1 cellular context compared by ENCODE assay signal in the genomic region with DNA sequence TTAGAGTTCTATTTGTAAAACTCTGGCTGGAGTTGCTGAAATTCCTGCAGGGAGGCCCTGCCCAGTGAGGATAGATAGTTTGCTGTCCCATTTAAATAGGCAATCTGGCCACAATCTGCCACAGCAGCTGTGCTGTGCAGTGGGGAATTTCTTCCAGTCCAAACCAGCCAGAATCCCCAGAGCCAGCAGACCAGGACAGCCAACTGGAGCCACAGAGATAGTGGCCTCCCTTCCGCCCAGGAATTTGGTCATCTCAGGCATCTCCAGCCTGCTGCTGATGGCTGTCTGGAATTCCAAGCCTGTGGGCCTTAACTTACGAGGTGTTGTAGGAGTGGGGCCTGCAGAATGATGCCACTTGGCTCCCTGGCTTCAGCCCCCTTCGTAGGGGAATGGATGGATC.
TF ChIP-seq lines count a peak whose summit lies in the region.

No MANE protein-coding gene starts in this region.

TF ChIP-seq in H1, 55 proteins besides CTCF, POLR2A, EP300 and RAD21:
- no peak for TF ChIP-seq CBX5 (IDR thresholded peaks at IDR 0.05; ENCODE audit: low read depth, low read length)
- TF ChIP-seq NANOG (IDR thresholded peaks at IDR 0.05; ENCODE audit: insufficient read depth, low read depth, low read length, poor library complexity, severe bottlenecking) = no peak
- no peak for TF ChIP-seq CREB1 (IDR thresholded peaks at IDR 0.05)
- TF ChIP-seq, protein P1, sequence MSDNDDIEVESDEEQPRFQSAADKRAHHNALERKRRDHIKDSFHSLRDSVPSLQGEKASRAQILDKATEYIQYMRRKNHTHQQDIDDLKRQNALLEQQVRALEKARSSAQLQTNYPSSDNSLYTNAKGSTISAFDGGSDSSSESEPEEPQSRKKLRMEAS (IDR thresholded peaks at IDR 0.05) = no peak
- no peak for TF ChIP-seq MAFK (IDR thresholded peaks at IDR 0.05; ENCODE audit: low read depth, low read length)
- TF ChIP-seq EZH2 (IDR thresholded peaks at IDR 0.05; ENCODE audit: low read depth, low read length, severe bottlenecking) = no peak
- TF ChIP-seq SIRT6 (IDR thresholded peaks at IDR 0.05; ENCODE audit: low read length) = no peak
- no peak for TF ChIP-seq HDAC2 (IDR thresholded peaks at IDR 0.05; ENCODE audit: borderline replicate concordance in 1 of 2, low read depth in 2 of 2, low read length in 2 of 2)
- TF ChIP-seq JUND (IDR thresholded peaks at IDR 0.05; ENCODE audit: low read length) = no peak
- no peak for TF ChIP-seq CTBP2 (IDR thresholded peaks at IDR 0.05; ENCODE audit: borderline replicate concordance, insufficient read depth, insufficient read length, low read length)
- no peak for TF ChIP-seq SP4 (IDR thresholded peaks at IDR 0.05; ENCODE audit: low read length)
- TF ChIP-seq SP2 (IDR thresholded peaks at IDR 0.05; ENCODE audit: low read length) = no peak
- TF ChIP-seq ATF3 (IDR thresholded peaks at IDR 0.05; ENCODE audit: insufficient read depth, low read depth, low read length) = no peak
- TF ChIP-seq YY1 (IDR thresholded peaks at IDR 0.05; ENCODE audit: low read depth, low read length) = no peak
- TF ChIP-seq HDAC6 (IDR thresholded peaks at IDR 0.05; ENCODE audit: low read depth, low read length) = no peak
